Comparison of ENCODE assay signal across 24 cellular contexts in the genomic region with DNA sequence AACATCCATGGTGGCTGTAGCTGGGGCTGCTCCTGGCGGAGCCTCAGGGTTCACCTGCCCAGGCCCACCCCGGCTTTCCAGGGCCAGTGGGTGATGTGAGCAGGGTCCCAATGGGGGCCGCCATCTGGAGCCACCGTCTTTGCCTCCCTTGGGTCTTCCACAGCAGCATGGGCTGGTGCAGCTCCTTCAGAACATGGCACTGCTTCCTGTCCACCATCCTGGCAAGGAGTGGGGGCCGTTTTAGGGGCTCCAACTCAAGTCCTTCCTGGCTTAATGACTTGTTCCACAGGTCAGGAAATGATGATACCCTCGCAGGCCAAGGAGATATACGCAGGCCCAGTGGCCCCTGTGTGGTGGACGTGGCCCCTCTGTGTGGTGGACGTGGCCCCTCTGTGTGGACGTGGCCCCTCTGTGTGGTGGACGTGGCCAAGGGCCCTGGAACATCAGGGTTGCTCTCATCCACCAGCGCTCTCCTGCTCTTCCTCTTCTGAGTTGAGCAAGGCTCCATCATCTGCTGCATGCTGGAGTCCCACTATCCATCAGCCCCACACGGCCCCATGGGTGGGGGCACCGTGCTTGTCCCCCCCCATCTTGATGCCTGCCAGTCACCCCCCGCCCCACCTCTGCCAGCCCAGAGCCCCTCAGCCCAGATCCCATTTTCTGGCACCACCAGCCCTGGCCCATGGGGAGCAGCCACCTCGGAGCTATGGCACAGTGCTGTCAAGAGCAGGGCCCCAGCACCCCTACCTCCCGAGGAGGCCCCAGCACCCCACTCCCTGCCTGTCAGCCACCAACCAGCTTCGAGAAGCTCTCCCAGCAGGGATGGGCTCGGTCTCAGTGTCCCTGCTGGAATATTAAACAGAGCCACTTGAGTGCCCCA. TPM values are rescaled to one million over a fixed set of nuclear protein-coding genes. Genes with fewer than 3 reads are reported as not detected.
"Had no signal": no experiment of that assay in that cellular context is flagged by ENCODE, and none has a peak within 500 bp of the region (broad histone marks: within the 10 kb centered on the region; RNA-seq: fewer than 3 reads in every experiment).

No MANE protein-coding gene starts in this region.

- H3K27me3 ChIP-seq: right lobe of liver, vagina had no signal

- H3K9me3 Mint-ChIP-seq: activated CD4-positive, alpha-beta memory T cell treated with anti-CD3 and anti-CD28 coated beads for 36 hours; activated naive CD8-positive, alpha-beta T cell treated with anti-CD3 and anti-CD28 coated beads, Interleukin-2, amount 50 U/mL, for 24 hours; brain; nephron progenitor cell; stimulated activated naive B cell treated with anti-CD40 and anti-IgM and Interleukin-4, amounts not matched to agents 10 μg/mL and 1 μg/mL and 100 μg/mL, for 72 hours; T-helper 1 cell treated with Interleukin-12 subunit alpha and Interleukin-12 subunit beta and Interleukin-4 antibody, amounts not matched to agents 30 μg/mL and 1 μg/mL, for 36 hours had no signal

- H3K27ac ChIP-seq: right lobe of liver, skin epidermis, vagina had no signal

- H3K4me3 ChIP-seq: mucosa of descending colon, right lobe of liver, skin epidermis, vagina had no signal

- H3K27ac Mint-ChIP-seq: activated CD4-positive, alpha-beta memory T cell treated with anti-CD3 and anti-CD28 coated beads for 36 hours; activated naive CD8-positive, alpha-beta T cell treated with anti-CD3 and anti-CD28 coated beads, Interleukin-2, amount 50 U/mL, for 24 hours; stimulated activated naive B cell treated with anti-CD40 and anti-IgM and Interleukin-4, amounts not matched to agents 10 μg/mL and 1 μg/mL and 100 μg/mL, for 72 hours; T-helper 1 cell treated with Interleukin-12 subunit alpha and Interleukin-12 subunit beta and Interleukin-4 antibody, amounts not matched to agents 30 μg/mL and 1 μg/mL, for 36 hours had no signal

- H3K9me3 ChIP-seq: mucosa of descending colon, right lobe of liver, vagina had no signal

- H3K4me3 Mint-ChIP-seq: activated CD4-positive, alpha-beta memory T cell treated with anti-CD3 and anti-CD28 coated beads for 36 hours; activated naive CD8-positive, alpha-beta T cell treated with anti-CD3 and anti-CD28 coated beads, Interleukin-2, amount 50 U/mL, for 24 hours; brain; nephron progenitor cell; stimulated activated naive B cell treated with anti-CD40 and anti-IgM and Interleukin-4, amounts not matched to agents 10 μg/mL and 1 μg/mL and 100 μg/mL, for 72 hours; T-helper 1 cell treated with Interleukin-12 subunit alpha and Interleukin-12 subunit beta and Interleukin-4 antibody, amounts not matched to agents 30 μg/mL and 1 μg/mL, for 36 hours had no signal

- H3K4me1 ChIP-seq: right lobe of liver, vagina had no signal

- DNase-seq: activated CD4-positive, alpha-beta memory T cell treated with anti-CD3 and anti-CD28 coated beads for 36 hours; activated CD4-positive, alpha-beta T cell treated with anti-CD3 and anti-CD28 coated beads for 4 hours; activated CD4-positive, CD25-positive, alpha-beta regulatory T cell; activated naive CD4-positive, alpha-beta T cell treated with anti-CD3 and anti-CD28 coated beads, Interleukin-2, amount 50 U/mL, for 16 hours; activated naive CD8-positive, alpha-beta T cell treated with anti-CD3 and anti-CD28 coated beads, Interleukin-2, amount 50 U/mL, for 24 hours; activated T-cell treated with anti-CD3 and anti-CD28 coated beads, Interleukin-2, amount 50 U/mL, for 48 hours; dermis blood vessel endothelial cell; effector CD8-positive, alpha-beta T cell; hypothalamus; mesenchymal stem cell; mucosa of descending colon; nephron progenitor cell; nucleus accumbens; stimulated activated CD4-positive, alpha-beta T cell treated with anti-CD3 and anti-CD28 coated beads, Interleukin-2, amount 100 ng/mL, for 24 hours; stimulated activated naive B cell treated with anti-CD40 and anti-IgM and Interleukin-4, amounts not matched to agents 10 μg/mL and 1 μg/mL and 100 μg/mL, for 72 hours; T1000; trophoblast cell had no signal

- H3K27me3 Mint-ChIP-seq: activated CD4-positive, alpha-beta memory T cell treated with anti-CD3 and anti-CD28 coated beads for 36 hours; activated naive CD8-positive, alpha-beta T cell treated with anti-CD3 and anti-CD28 coated beads, Interleukin-2, amount 50 U/mL, for 24 hours; brain; stimulated activated naive B cell treated with anti-CD40 and anti-IgM and Interleukin-4, amounts not matched to agents 10 μg/mL and 1 μg/mL and 100 μg/mL, for 72 hours had no signal

- ATAC-seq: activated naive CD8-positive, alpha-beta T cell treated with anti-CD3 and anti-CD28 coated beads, Interleukin-2, amount 50 U/mL, for 24 hours; esophagus mucosa; mucosa of descending colon; right lobe of liver; stimulated activated naive B cell treated with anti-CD40 and anti-IgM and Interleukin-4, amounts not matched to agents 10 μg/mL and 1 μg/mL and 100 μg/mL, for 72 hours had no signal

- H3K4me1 Mint-ChIP-seq: activated naive CD8-positive, alpha-beta T cell treated with anti-CD3 and anti-CD28 coated beads, Interleukin-2, amount 50 U/mL, for 24 hours had no signal

RNA-seq across cellular contexts. Expression of gene LRRC14B, which starts 7.9 kb away (rescaled TPM):
- total RNA-seq: activated CD4-positive, alpha-beta memory T cell treated with anti-CD3 and anti-CD28 coated beads for 36 hours; dermis blood vessel endothelial cell; esophagus mucosa; mucosa of descending colon; right lobe of liver; vagina had no signal
- polyA plus RNA-seq: liver had no signal
